Comparison of ENCODE assay signal across 7 cellular contexts in genomic region chr16:52450241-52450640, GRCh38.
"Had no signal": no experiment of that assay in that cellular context is flagged by ENCODE, and none has a peak within 500 bp of the region (broad histone marks: within the 10 kb centered on the region; RNA-seq: fewer than 3 reads in every experiment).

No MANE protein-coding gene starts in this region.

- H3K4me3 Mint-ChIP-seq: GM23338, H9, IgD-negative memory B cell had no signal

- H3K27ac ChIP-seq: HL-60 had no signal

- DNase-seq: H9, HCEC 1CT, KBM-7 had no signal

- H2AFZ ChIP-seq: GM23338 had no signal

- H3K27me3 Mint-ChIP-seq: IgD-negative memory B cell had no signal

- H3K4me1 Mint-ChIP-seq: IgD-negative memory B cell had no signal

- H3K4me2 ChIP-seq: GM23338 had no signal

- H3K36me3 Mint-ChIP-seq: IgD-negative memory B cell had no signal

- H3K9me3 Mint-ChIP-seq: GM23338, H9 had no signal

- H3K27ac Mint-ChIP-seq: GM23338, H9, IgD-negative memory B cell had no signal

- ATAC-seq: GM23338, HepG2 had no signal

- H3K4me3 ChIP-seq: GM23338 had no signal
